25 cellular contexts compared by ENCODE assay signal in genomic region chr3:36866358-36866757, GRCh38.
A peak's percentile ranks its signal among the peaks of the same experiment; 100 is the strongest.
DNase-seq lines count a peak whose midpoint lies in the region; ATAC-seq and TF ChIP-seq lines count a peak whose summit lies in the region.
"Had no signal": no experiment of that assay in that cellular context is flagged by ENCODE, and none has a peak within 500 bp of the region (broad histone marks: within the 10 kb centered on the region; RNA-seq: fewer than 3 reads in every experiment).

No MANE protein-coding gene starts in this region.

- no peak for TF ChIP-seq CTCF in AG10803 (conservative IDR thresholded peaks at IDR 0.05; ENCODE audit: low read length)
- no peak for TF ChIP-seq CTCF in left lung (IDR thresholded peaks at IDR 0.05)
- no peak for TF ChIP-seq CTCF in CD8-positive, alpha-beta T cell (IDR thresholded peaks at IDR 0.05)

- peaks cover 0 to 9% of the 10 kb centered on the region in 2 donors for H3K36me3 ChIP-seq in left lung
- H3K36me3 ChIP-seq in CD8-positive, alpha-beta T cell (ENCODE audit: insufficient read depth, low read length) = peaks cover 10% of the 10 kb centered on the region
- H3K36me3 ChIP-seq: pancreas, right atrium auricular region, SJSA1 had no signal

- no peak overlapping the region for H3K27ac ChIP-seq in left lung
- H3K27ac ChIP-seq in CD8-positive, alpha-beta T cell (ENCODE audit: low read depth, low read length) = no peak overlapping the region
- H3K27ac ChIP-seq: dorsolateral prefrontal cortex, pancreas, Peyer's patch, right atrium auricular region, SJSA1 had no signal

- CTCF ChIA-PET in CD8-positive, alpha-beta T cell (lab: Charles Lee) = interaction anchor here (1.5 to 6.7 kb wide), 4 partner anchors 9 to 91 kb away, joined by 3 to 67 read pairs (median 30); no protein-coding TSS in a partner anchor

- H3K4me3 Mint-ChIP-seq in T-helper 17 cell = no peak overlapping the region
- H3K4me3 Mint-ChIP-seq in CD8-positive, alpha-beta T cell = no peak overlapping the region
- H3K4me3 Mint-ChIP-seq: activated naive CD4-positive, alpha-beta T cell treated with anti-CD3 and anti-CD28 coated beads for 36 hours; activated T-cell treated with anti-CD3 and anti-CD28 coated beads, Interleukin-2, amount 50 U/mL, for 4 hours; nephron progenitor cell; stimulated activated naive B cell treated with anti-CD40 and anti-IgM and Interleukin-4, amounts not matched to agents 10 μg/mL and 1 μg/mL and 100 μg/mL, for 72 hours had no signal

- H3K27me3 Mint-ChIP-seq in T-helper 17 cell = no peaks in the 10 kb centered on the region
- no peaks in the 10 kb centered on the region for H3K27me3 Mint-ChIP-seq in CD8-positive, alpha-beta T cell (ENCODE audit: low read depth)
- H3K27me3 Mint-ChIP-seq: stimulated activated naive B cell treated with anti-CD40 and anti-IgM and Interleukin-4, amounts not matched to agents 10 μg/mL and 1 μg/mL and 100 μg/mL, for 72 hours had no signal

- H3K27ac Mint-ChIP-seq in T-helper 17 cell = peak overlapping the region; percentile 83
- H3K27ac Mint-ChIP-seq in CD8-positive, alpha-beta T cell = no peak overlapping the region
- H3K27ac Mint-ChIP-seq: activated naive CD4-positive, alpha-beta T cell treated with anti-CD3 and anti-CD28 coated beads for 36 hours; nephron progenitor cell had no signal

- intact Hi-C loops in left lung (cut with DNase I) = no loop called here
- intact Hi-C loops in CD8-positive, alpha-beta T cell (cut with DNase I, micrococcal nuclease) = loop anchor here in 1 of 2 experiments (5.0 kb wide), 1 partner anchor 91 kb away; no protein-coding TSS in a partner anchor

- H3K4me3 ChIP-seq in AG10803 (ENCODE audit: low read length) (no peak overlapping the region), left lung (no peak overlapping the region)
- no peak overlapping the region for H3K4me3 ChIP-seq in CD8-positive, alpha-beta T cell (ENCODE audit: low read depth, low read length)
- H3K4me3 ChIP-seq: dorsolateral prefrontal cortex, K562, pancreas, Peyer's patch, right atrium auricular region, SJSA1 had no signal

- POLR2A ChIA-PET in CD8-positive, alpha-beta T cell (lab: Charles Lee) = interaction anchor here (1.3 kb wide), 1 partner anchor 10 kb away, joined by 3 read pairs; no protein-coding TSS in a partner anchor

- H3K27me3 ChIP-seq in left lung = no peaks in the 10 kb centered on the region
- no peaks in the 10 kb centered on the region for H3K27me3 ChIP-seq in CD8-positive, alpha-beta T cell (ENCODE audit: insufficient read depth, low read length)
- H3K27me3 ChIP-seq: dorsolateral prefrontal cortex, pancreas, Peyer's patch, right atrium auricular region, SJSA1 had no signal

- no peaks in the 10 kb centered on the region for H3K9me3 Mint-ChIP-seq in CD8-positive, alpha-beta T cell
- H3K9me3 Mint-ChIP-seq: activated naive CD4-positive, alpha-beta T cell treated with anti-CD3 and anti-CD28 coated beads for 36 hours; activated T-cell treated with anti-CD3 and anti-CD28 coated beads, Interleukin-2, amount 50 U/mL, for 4 hours; nephron progenitor cell; stimulated activated naive B cell treated with anti-CD40 and anti-IgM and Interleukin-4, amounts not matched to agents 10 μg/mL and 1 μg/mL and 100 μg/mL, for 72 hours had no signal

- ATAC-seq in T-helper 17 cell (no peak), left lung (peak; percentile 76), HG02852 (IDR thresholded peaks at IDR 0.05; ENCODE audit: unreplicated experiment) (no peak)
- ATAC-seq in CD8-positive, alpha-beta T cell = no peak
- ATAC-seq: activated T-cell treated with anti-CD3 and anti-CD28 coated beads, Interleukin-2, amount 50 U/mL, for 4 hours; K562; pancreas; stimulated activated naive B cell treated with anti-CD40 and anti-IgM and Interleukin-4, amounts not matched to agents 10 μg/mL and 1 μg/mL and 100 μg/mL, for 72 hours had no signal

- DNase-seq in AG10803 (ENCODE audit: low read depth) (peak; percentile 11), EH (ENCODE audit: low read depth) (peak; percentile 53), T-helper 17 cell (no peak), left lung (no peak), NCI-H187 treated with DMSO at 0.1 percent for 48 hours (lab: John Stamatoyannopoulos, UW) (no peak)
- DNase-seq in CD8-positive, alpha-beta T cell = no peak
- DNase-seq: activated CD8-positive, alpha-beta memory T cell treated with anti-CD3 and anti-CD28 coated beads for 24 hours; activated naive CD4-positive, alpha-beta T cell treated with anti-CD3 and anti-CD28 coated beads for 36 hours; activated T-cell treated with anti-CD3 and anti-CD28 coated beads, Interleukin-2, amount 50 U/mL, for 4 hours; aorta; C1 segment of cervical spinal cord; caudate nucleus; dorsolateral prefrontal cortex; glutamatergic neuron; MM.1S; NCI-H2107; NCI-H524 treated with DMSO at 0.1 percent for 48 hours; nephron progenitor cell; pancreas; Peyer's patch; stimulated activated naive B cell treated with anti-CD40 and anti-IgM and Interleukin-4, amounts not matched to agents 10 μg/mL and 1 μg/mL and 100 μg/mL, for 72 hours had no signal

- H3K4me1 ChIP-seq in left lung = peaks cover 0 to 6% of the 10 kb centered on the region in 2 donors
- peaks cover 6% of the 10 kb centered on the region for H3K4me1 ChIP-seq in CD8-positive, alpha-beta T cell (ENCODE audit: insufficient read depth, low read length)
- H3K4me1 ChIP-seq: pancreas, Peyer's patch, SJSA1 had no signal

- peaks cover 18% of the 10 kb centered on the region for H3K36me3 Mint-ChIP-seq in T-helper 17 cell (ENCODE audit: low read depth)
- peaks cover 67% of the 10 kb centered on the region for H3K36me3 Mint-ChIP-seq in CD8-positive, alpha-beta T cell

- peaks cover 30% of the 10 kb centered on the region for H3K4me1 Mint-ChIP-seq in T-helper 17 cell
- peaks cover 29% of the 10 kb centered on the region for H3K4me1 Mint-ChIP-seq in CD8-positive, alpha-beta T cell (ENCODE audit: low read depth)

- H3K9me3 ChIP-seq in T-helper 17 cell (ENCODE audit: control insufficient read depth, low read length, poor library complexity, severe bottlenecking) = no peaks in the 10 kb centered on the region
- no peaks in the 10 kb centered on the region for H3K9me3 ChIP-seq in left lung
- H3K9me3 ChIP-seq in CD8-positive, alpha-beta T cell (ENCODE audit: low read length) = no peaks in the 10 kb centered on the region
- H3K9me3 ChIP-seq: pancreas, Peyer's patch, right atrium auricular region, SJSA1 had no signal

Comparison
In these comparisons a context has a peak if more than half of its experiments do, and no peak if none do; other contexts are left out.
1. DNase-seq: peak in AG10803 (single experiment) and EH (single experiment); none in T-helper 17 cell (0 of 3), left lung (0 of 2), CD8-positive, alpha-beta T cell (0 of 7) and NCI-H187 treated with DMSO at 0.1 percent for 48 hours (single experiment).